29 cellular contexts compared by ENCODE assay signal in genomic region chr1:71745326-71745725, GRCh38.
"Had no signal": no experiment of that assay in that cellular context is flagged by ENCODE, and none has a peak within 500 bp of the region (broad histone marks: within the 10 kb centered on the region; RNA-seq: fewer than 3 reads in every experiment).

No MANE protein-coding gene starts in this region.

- H3K36me3 ChIP-seq: brain microvascular endothelial cell, WERI-Rb-1 had no signal

- H3K27me3 ChIP-seq: brain microvascular endothelial cell, dorsolateral prefrontal cortex had no signal

- DNase-seq: activated B cell treated with CpG ODN at 0.5 μM for 24 hours; activated CD4-positive, alpha-beta memory T cell treated with anti-CD3 and anti-CD28 coated beads for 36 hours; activated CD4-positive, alpha-beta T cell treated with anti-CD3 and anti-CD28 coated beads for 48 hours; activated CD4-positive, alpha-beta T cell treated with anti-CD3 and anti-CD28 coated beads, Interleukin-2, amount 50 U/mL, for 1 hour; activated CD8-positive, alpha-beta memory T cell treated with anti-CD3 and anti-CD28 coated beads, Interleukin-2, amount 10 ng/mL, durations not matched to agents 7 days and 5 days; activated CD8-positive, alpha-beta memory T cell treated with anti-CD3 and anti-CD28 coated beads, Interleukin-2, amount 50 U/mL, for 4 hours; activated CD8-positive, alpha-beta T cell treated with anti-CD3 and anti-CD28 coated beads, Interleukin-2, amount 10 ng/mL, durations not matched to agents 7 days and 5 days; activated gamma-delta T cell; activated naive CD4-positive, alpha-beta T cell; activated naive CD4-positive, alpha-beta T cell treated with anti-CD3 and anti-CD28 coated beads, Interleukin-2, amount 10 ng/mL, durations not matched to agents 7 days and 5 days; activated naive CD8-positive, alpha-beta T cell treated with anti-CD3 and anti-CD28 coated beads, Interleukin-2, amount 10 ng/mL, durations not matched to agents 7 days and 5 days; activated T-cell treated with anti-CD3 and anti-CD28 coated beads, Interleukin-2, amount 50 U/mL, for 1 hour; activated T-cell treated with anti-CD3 and anti-CD28 coated beads, Interleukin-2, amount 50 U/mL, for 48 hours; amniotic stem cell; anterior cingulate cortex; brain microvascular endothelial cell; dorsolateral prefrontal cortex; effector memory CD4-positive, alpha-beta T cell; endodermal cell; head of caudate nucleus; T-helper 1 cell; T-helper 17 cell; T1000; WERI-Rb-1 had no signal

- H3K4me3 Mint-ChIP-seq: activated B cell treated with CpG ODN at 0.5 μM for 24 hours; activated CD4-positive, alpha-beta memory T cell treated with anti-CD3 and anti-CD28 coated beads for 36 hours; activated CD8-positive, alpha-beta memory T cell treated with anti-CD3 and anti-CD28 coated beads, Interleukin-2, amount 10 ng/mL, durations not matched to agents 7 days and 5 days; activated CD8-positive, alpha-beta T cell treated with anti-CD3 and anti-CD28 coated beads, Interleukin-2, amount 10 ng/mL, durations not matched to agents 7 days and 5 days; activated naive CD4-positive, alpha-beta T cell treated with anti-CD3 and anti-CD28 coated beads, Interleukin-2, amount 10 ng/mL, durations not matched to agents 7 days and 5 days; activated naive CD8-positive, alpha-beta T cell treated with anti-CD3 and anti-CD28 coated beads, Interleukin-2, amount 10 ng/mL, durations not matched to agents 7 days and 5 days; central memory CD8-positive, alpha-beta T cell; dendritic cell treated with granulocyte-macrophage colony-stimulating factor and Interleukin-4, amounts not matched to agents 40 ng/mL and 50 ng/mL, for 4 days; endodermal cell; T-helper 17 cell; T-helper 2 cell treated with Interferon-gamma antibody and Interleukin-4, amounts not matched to agents 5 μg/mL and 100 μg/mL, for 36 hours had no signal

- H3K27ac ChIP-seq: brain microvascular endothelial cell, coronary artery, dorsolateral prefrontal cortex, WERI-Rb-1 had no signal

- H3K4me1 Mint-ChIP-seq: activated B cell treated with CpG ODN at 0.5 μM for 24 hours; activated CD8-positive, alpha-beta memory T cell treated with anti-CD3 and anti-CD28 coated beads, Interleukin-2, amount 10 ng/mL, durations not matched to agents 7 days and 5 days; activated naive CD4-positive, alpha-beta T cell treated with anti-CD3 and anti-CD28 coated beads, Interleukin-2, amount 10 ng/mL, durations not matched to agents 7 days and 5 days; activated naive CD8-positive, alpha-beta T cell treated with anti-CD3 and anti-CD28 coated beads, Interleukin-2, amount 10 ng/mL, durations not matched to agents 7 days and 5 days; central memory CD8-positive, alpha-beta T cell; endodermal cell; T-helper 17 cell had no signal

- H3K27me3 Mint-ChIP-seq: activated B cell treated with CpG ODN at 0.5 μM for 24 hours; activated CD4-positive, alpha-beta memory T cell treated with anti-CD3 and anti-CD28 coated beads for 36 hours; activated CD8-positive, alpha-beta memory T cell treated with anti-CD3 and anti-CD28 coated beads, Interleukin-2, amount 10 ng/mL, durations not matched to agents 7 days and 5 days; activated naive CD4-positive, alpha-beta T cell treated with anti-CD3 and anti-CD28 coated beads, Interleukin-2, amount 10 ng/mL, durations not matched to agents 7 days and 5 days; activated naive CD8-positive, alpha-beta T cell treated with anti-CD3 and anti-CD28 coated beads, Interleukin-2, amount 10 ng/mL, durations not matched to agents 7 days and 5 days; central memory CD8-positive, alpha-beta T cell; dendritic cell treated with granulocyte-macrophage colony-stimulating factor and Interleukin-4, amounts not matched to agents 40 ng/mL and 50 ng/mL, for 4 days; T-helper 17 cell had no signal

- H3K27ac Mint-ChIP-seq: activated B cell treated with CpG ODN at 0.5 μM for 24 hours; activated CD4-positive, alpha-beta memory T cell treated with anti-CD3 and anti-CD28 coated beads for 36 hours; activated CD8-positive, alpha-beta memory T cell treated with anti-CD3 and anti-CD28 coated beads, Interleukin-2, amount 10 ng/mL, durations not matched to agents 7 days and 5 days; activated CD8-positive, alpha-beta T cell treated with anti-CD3 and anti-CD28 coated beads, Interleukin-2, amount 10 ng/mL, durations not matched to agents 7 days and 5 days; activated naive CD4-positive, alpha-beta T cell treated with anti-CD3 and anti-CD28 coated beads, Interleukin-2, amount 10 ng/mL, durations not matched to agents 7 days and 5 days; activated naive CD4-positive, alpha-beta T cell treated with anti-CD3 and anti-CD28 coated beads, Interleukin-2, amount 50 U/mL, for 72 hours; activated naive CD8-positive, alpha-beta T cell treated with anti-CD3 and anti-CD28 coated beads, Interleukin-2, amount 10 ng/mL, durations not matched to agents 7 days and 5 days; dendritic cell treated with granulocyte-macrophage colony-stimulating factor and Interleukin-4, amounts not matched to agents 40 ng/mL and 50 ng/mL, for 4 days; endodermal cell; T-helper 17 cell; T-helper 2 cell treated with Interferon-gamma antibody and Interleukin-4, amounts not matched to agents 5 μg/mL and 100 μg/mL, for 36 hours had no signal

- H3K4me3 ChIP-seq: coronary artery, dorsolateral prefrontal cortex had no signal

- H3K36me3 Mint-ChIP-seq: activated CD4-positive, alpha-beta memory T cell treated with anti-CD3 and anti-CD28 coated beads for 36 hours; activated CD8-positive, alpha-beta memory T cell treated with anti-CD3 and anti-CD28 coated beads, Interleukin-2, amount 10 ng/mL, durations not matched to agents 7 days and 5 days; activated naive CD4-positive, alpha-beta T cell treated with anti-CD3 and anti-CD28 coated beads, Interleukin-2, amount 10 ng/mL, durations not matched to agents 7 days and 5 days; activated naive CD4-positive, alpha-beta T cell treated with anti-CD3 and anti-CD28 coated beads, Interleukin-2, amount 50 U/mL, for 72 hours; activated naive CD8-positive, alpha-beta T cell treated with anti-CD3 and anti-CD28 coated beads, Interleukin-2, amount 10 ng/mL, durations not matched to agents 7 days and 5 days had no signal
